ENCODE assay signal across 1 cellular context in genomic region chr6:42095776-42096541, GRCh38.
A peak's percentile ranks its signal among the peaks of the same experiment; 100 is the strongest.
TF ChIP-seq lines count a peak whose summit lies in the region.

No MANE protein-coding gene starts in this region.

TF ChIP-seq in H1, 55 proteins besides CTCF, POLR2A, EP300 and RAD21:
- peak; percentile 21; the same call in 1 of the 2 replicates for TF ChIP-seq POLR2AphosphoS5 (IDR thresholded peaks at IDR 0.05; ENCODE audit: low read depth, low read length)
- TF ChIP-seq, protein P1, sequence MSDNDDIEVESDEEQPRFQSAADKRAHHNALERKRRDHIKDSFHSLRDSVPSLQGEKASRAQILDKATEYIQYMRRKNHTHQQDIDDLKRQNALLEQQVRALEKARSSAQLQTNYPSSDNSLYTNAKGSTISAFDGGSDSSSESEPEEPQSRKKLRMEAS (IDR thresholded peaks at IDR 0.05) = no peak
